26 cellular contexts compared by ENCODE assay signal in genomic region chr2:65317841-65318240, GRCh38.
"Had no signal": no experiment of that assay in that cellular context is flagged by ENCODE, and none has a peak within 500 bp of the region (broad histone marks: within the 10 kb centered on the region; RNA-seq: fewer than 3 reads in every experiment).

No MANE protein-coding gene starts in this region.

- H3K4me3 ChIP-seq: gastrocnemius medialis, right lobe of liver, thoracic aorta had no signal

- H3K4me1 Mint-ChIP-seq: endodermal cell, WTC11 had no signal

- H3K4me3 Mint-ChIP-seq: activated naive CD8-positive, alpha-beta T cell; brain; dendritic cell treated with granulocyte-macrophage colony-stimulating factor and Interleukin-4, amounts not matched to agents 40 ng/mL and 50 ng/mL, for 4 days; endodermal cell; nephron; stimulated activated naive CD8-positive, alpha-beta T cell treated with anti-CD3 and anti-CD28 coated beads, Interleukin-15, Interleukin-2, amounts not matched to agents 100 ng/mL and 50 ng/mL, for 24 hours; WTC11 had no signal

- ATAC-seq: gastrocnemius medialis, left cardiac atrium, left ventricle myocardium superior, right lobe of liver, WTC11 had no signal

- H3K27ac ChIP-seq: gastrocnemius medialis, neutrophil, right lobe of liver had no signal

- H3K27ac Mint-ChIP-seq: activated naive CD8-positive, alpha-beta T cell; brain; dendritic cell treated with granulocyte-macrophage colony-stimulating factor and Interleukin-4, amounts not matched to agents 40 ng/mL and 50 ng/mL, for 4 days; endodermal cell; nephron; progenitor cell of endocrine pancreas; stimulated activated naive CD8-positive, alpha-beta T cell treated with anti-CD3 and anti-CD28 coated beads, Interleukin-15, Interleukin-2, amounts not matched to agents 100 ng/mL and 50 ng/mL, for 24 hours; WTC11 had no signal

- H3K27me3 Mint-ChIP-seq: activated naive CD8-positive, alpha-beta T cell; brain; dendritic cell treated with granulocyte-macrophage colony-stimulating factor and Interleukin-4, amounts not matched to agents 40 ng/mL and 50 ng/mL, for 4 days; progenitor cell of endocrine pancreas; stimulated activated naive CD8-positive, alpha-beta T cell treated with anti-CD3 and anti-CD28 coated beads, Interleukin-15, Interleukin-2, amounts not matched to agents 100 ng/mL and 50 ng/mL, for 24 hours had no signal

- DNase-seq: activated CD4-positive, alpha-beta T cell treated with anti-CD3 and anti-CD28 coated beads for 1 hour; activated CD4-positive, alpha-beta T cell treated with anti-CD3 and anti-CD28 coated beads, Interleukin-2, amount 50 U/mL, for 1 hour; activated CD8-positive, alpha-beta memory T cell treated with anti-CD3 and anti-CD28 coated beads for 24 hours; activated effector memory CD4-positive, alpha-beta T cell treated with Interleukin-2 at 50 U/mL for 16 hours; activated naive CD4-positive, alpha-beta T cell treated with Interleukin-2 at 50 U/mL for 16 hours; anterior cingulate cortex; caudate nucleus; endodermal cell; gastrocnemius medialis; glutamatergic neuron; islet precursor cell; left cardiac atrium; left ventricle myocardium superior; right lobe of liver; stimulated activated CD4-positive, alpha-beta T cell treated with anti-CD3 and anti-CD28 coated beads, Interleukin-2, amount 100 ng/mL, for 48 hours; T-helper 2 cell; trophoblast cell had no signal

- H3K9me3 Mint-ChIP-seq: brain; dendritic cell treated with granulocyte-macrophage colony-stimulating factor and Interleukin-4, amounts not matched to agents 40 ng/mL and 50 ng/mL, for 4 days; endodermal cell; nephron; stimulated activated naive CD8-positive, alpha-beta T cell treated with anti-CD3 and anti-CD28 coated beads, Interleukin-15, Interleukin-2, amounts not matched to agents 100 ng/mL and 50 ng/mL, for 24 hours; WTC11 had no signal
